ENCODE assay signal across 18 cellular contexts in genomic region chr1:192913683-192914082, GRCh38.
DNase-seq lines count a peak whose midpoint lies in the region; ATAC-seq, FAIRE-seq and TF ChIP-seq lines count a peak whose summit lies in the region.
"Had no signal": no experiment of that assay in that cellular context is flagged by ENCODE, and none has a peak within 500 bp of the region (broad histone marks: within the 10 kb centered on the region; RNA-seq: fewer than 3 reads in every experiment).

No MANE protein-coding gene starts in this region.

- H3K4me3 ChIP-seq in thyroid gland (replicated peaks in 1 of 3): no peak overlapping the region
- H3K4me3 ChIP-seq: cardiac muscle cell, suprapubic skin had no signal

- WGBS in thyroid gland, 2 donors: 49 to 51% methylated on average over 3 of the region's 3 CpGs

- no peaks in the 10 kb centered on the region for H3K9me3 ChIP-seq in thyroid gland
- H3K9me3 ChIP-seq: suprapubic skin had no signal

- TF ChIP-seq CTCF in RWPE1 (conservative IDR thresholded peaks at IDR 0.05; ENCODE audit: low read depth): no peak
- TF ChIP-seq CTCF in thyroid gland (IDR thresholded peaks at IDR 0.05): no peak

- POLR2A ChIA-PET in RWPE1 (lab: Yijun Ruan, JAX; ENCODE audit: low non-redundant PET): no interaction called here

- intact Hi-C loops in thyroid gland (cut with DNase I): no loop called here

- H3K27ac ChIP-seq in RWPE1 (no peak overlapping the region), thyroid gland (no peak overlapping the region)
- H3K27ac ChIP-seq: cardiac muscle cell, suprapubic skin had no signal

- FAIRE-seq in GM12891 (lab: Jason Lieb, UNC): no peak
- FAIRE-seq: H54 had no signal

- DNase-seq in RWPE1 (ENCODE audit: low spot score): peak; percentile 34
- peak; percentile 7 for DNase-seq in iPS DF 19.7 (ENCODE audit: low read depth, low spot score)
- peak; percentile 6 to 20 for DNase-seq in thyroid gland
- DNase-seq in GM12891 (ENCODE audit: insufficient read length, low spot score): no peak
- DNase-seq: activated CD4-positive, alpha-beta T cell treated with anti-CD3 and anti-CD28 coated beads for 48 hours; DMS79 treated with DMSO at 0.1 percent for 48 hours; IMR-90; NCI-H2029; NCI-H524 treated with DMSO at 0.1 percent for 48 hours; stimulated activated CD4-positive, alpha-beta T cell treated with anti-CD3 and anti-CD28 coated beads, Interleukin-4, amount 100 ng/mL, for 1 hour; T1000 had no signal

- no peak for TF ChIP-seq POLR2A in thyroid gland (IDR thresholded peaks at IDR 0.05)
- no peak for TF ChIP-seq POLR2A in GM12891 (IDR thresholded peaks at IDR 0.05; ENCODE audit: low read depth, low read length)

- CTCF ChIA-PET in RWPE1 (lab: Yijun Ruan, JAX): interaction anchor here (0.6 to 1.1 kb wide), 3 partner anchors 16 to 1963 kb away, joined by 3 to 4 read pairs (median 3); no protein-coding TSS in a partner anchor

- H3K36me3 ChIP-seq in thyroid gland: no peaks in the 10 kb centered on the region
- H3K36me3 ChIP-seq: cardiac muscle cell, suprapubic skin had no signal

- H3K4me1 ChIP-seq in thyroid gland: no peaks in the 10 kb centered on the region

- no peaks in the 10 kb centered on the region for H3K27me3 ChIP-seq in thyroid gland
- H3K27me3 ChIP-seq: cardiac muscle cell, suprapubic skin had no signal

- ATAC-seq in HG02852 (IDR thresholded peaks at IDR 0.05; ENCODE audit: unreplicated experiment): peak; percentile 47
- ATAC-seq in HG03139 (IDR thresholded peaks at IDR 0.05; ENCODE audit: unreplicated experiment): no peak
- no peak for ATAC-seq in HG03460 (IDR thresholded peaks at IDR 0.05; ENCODE audit: unreplicated experiment)
- ATAC-seq: left colon had no signal

TF ChIP-seq in GM12891, 5 proteins besides CTCF, POLR2A, EP300 and RAD21:
- TF ChIP-seq POLR2AphosphoS5 (IDR thresholded peaks at IDR 0.05; ENCODE audit: low read depth, low read length) (no peak), POU2F2 (IDR thresholded peaks at IDR 0.05; ENCODE audit: low read depth, low read length) (no peak), TAF1 (IDR thresholded peaks at IDR 0.05; ENCODE audit: low read depth, low read length) (no peak), PAX5 (IDR thresholded peaks at IDR 0.05; ENCODE audit: insufficient read depth, low read length, severe bottlenecking) (no peak), SPI1 (IDR thresholded peaks at IDR 0.05; ENCODE audit: low read depth, low read length) (no peak)
